ENCODE assay signal across 1 cellular context in the genomic region with DNA sequence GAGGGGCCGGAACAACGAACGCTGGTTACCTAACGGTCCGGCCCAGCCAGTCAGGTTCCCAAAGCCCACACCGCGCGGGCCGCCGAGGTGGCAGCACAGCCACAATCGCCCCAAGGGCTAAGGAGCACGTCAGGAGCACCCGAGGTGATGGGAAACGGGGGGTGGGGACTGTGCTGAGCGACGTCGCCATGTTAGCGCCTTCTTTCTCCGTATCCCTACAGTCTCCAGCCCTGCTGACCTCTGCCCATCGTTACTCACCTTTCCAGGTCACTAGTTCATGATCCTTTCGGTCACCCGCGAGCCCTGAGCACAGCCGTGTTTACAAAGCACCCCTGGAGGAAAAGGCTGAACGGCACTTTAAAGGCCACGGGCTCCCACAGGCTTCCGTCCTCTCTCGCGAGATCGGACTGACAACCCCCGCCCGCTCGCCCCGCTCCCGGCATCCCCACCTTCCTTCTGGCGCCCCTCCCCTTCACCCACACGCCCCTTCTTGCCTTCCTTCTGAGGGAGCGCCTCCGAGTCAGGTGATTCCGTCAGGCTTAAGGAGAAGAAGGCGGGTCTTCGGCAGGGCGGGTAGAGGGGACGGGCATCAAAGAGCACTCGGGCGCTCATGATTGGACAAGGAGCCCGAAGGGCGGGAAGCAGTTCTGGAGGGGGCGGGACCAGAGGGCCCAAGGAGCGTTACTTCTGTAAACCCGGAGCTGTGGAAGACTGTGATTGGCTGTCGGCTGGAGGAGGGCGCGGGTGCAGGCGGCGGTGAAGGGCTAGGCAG.
TF ChIP-seq lines count a peak whose summit lies in the region.

TSS of gene ATF2 (minus strand) at position 412 of the 772 bp plus-strand sequence. CDS start 31,760 bp downstream, outside the sequence.

TF ChIP-seq in HepG2, 621 proteins besides CTCF, POLR2A, EP300 and RAD21 (continued from another document and continues in another):
- TF ChIP-seq, protein P1, sequence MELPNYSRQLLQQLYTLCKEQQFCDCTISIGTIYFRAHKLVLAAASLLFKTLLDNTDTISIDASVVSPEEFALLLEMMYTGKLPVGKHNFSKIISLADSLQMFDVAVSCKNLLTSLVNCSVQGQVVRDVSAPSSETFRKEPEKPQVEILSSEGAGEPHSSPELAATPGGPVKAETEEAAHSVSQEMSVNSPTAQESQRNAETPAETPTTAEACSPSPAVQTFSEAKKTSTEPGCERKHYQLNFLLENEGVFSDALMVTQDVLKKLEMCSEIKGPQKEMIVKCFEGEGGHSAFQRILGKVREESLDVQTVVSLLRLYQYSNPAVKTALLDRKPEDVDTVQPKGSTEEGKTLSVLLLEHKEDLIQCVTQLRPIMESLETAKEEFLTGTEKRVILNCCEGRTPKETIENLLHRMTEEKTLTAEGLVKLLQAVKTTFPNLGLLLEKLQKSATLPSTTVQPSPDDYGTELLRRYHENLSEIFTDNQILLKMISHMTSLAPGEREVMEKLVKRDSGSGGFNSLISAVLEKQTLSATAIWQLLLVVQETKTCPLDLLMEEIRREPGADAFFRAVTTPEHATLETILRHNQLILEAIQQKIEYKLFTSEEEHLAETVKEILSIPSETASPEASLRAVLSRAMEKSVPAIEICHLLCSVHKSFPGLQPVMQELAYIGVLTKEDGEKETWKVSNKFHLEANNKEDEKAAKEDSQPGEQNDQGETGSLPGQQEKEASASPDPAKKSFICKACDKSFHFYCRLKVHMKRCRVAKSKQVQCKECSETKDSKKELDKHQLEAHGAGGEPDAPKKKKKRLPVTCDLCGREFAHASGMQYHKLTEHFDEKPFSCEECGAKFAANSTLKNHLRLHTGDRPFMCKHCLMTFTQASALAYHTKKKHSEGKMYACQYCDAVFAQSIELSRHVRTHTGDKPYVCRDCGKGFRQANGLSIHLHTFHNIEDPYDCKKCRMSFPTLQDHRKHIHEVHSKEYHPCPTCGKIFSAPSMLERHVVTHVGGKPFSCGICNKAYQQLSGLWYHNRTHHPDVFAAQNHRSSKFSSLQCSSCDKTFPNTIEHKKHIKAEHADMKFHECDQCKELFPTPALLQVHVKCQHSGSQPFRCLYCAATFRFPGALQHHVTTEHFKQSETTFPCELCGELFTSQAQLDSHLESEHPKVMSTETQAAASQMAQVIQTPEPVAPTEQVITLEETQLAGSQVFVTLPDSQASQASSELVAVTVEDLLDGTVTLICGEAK (IDR thresholded peaks at IDR 0.05) = no peak
- TF ChIP-seq, protein P1 (CRISPR knock-in tag; IDR thresholded peaks at IDR 0.05) = peak; percentile 91; the same call in 1 of the 2 replicates
- peak; percentile 93 for TF ChIP-seq RXRA (CRISPR knock-in tag; IDR thresholded peaks at IDR 0.05)
- TF ChIP-seq MBNL3 (CRISPR knock-in tag; conservative IDR thresholded peaks at IDR 0.05) = no peak
- TF ChIP-seq ZNF343 (CRISPR knock-in tag; IDR thresholded peaks at IDR 0.05) = peak; percentile 74; the same call in 1 of the 2 replicates
- peak; percentile 78 for TF ChIP-seq SIN3B (IDR thresholded peaks at IDR 0.05; ENCODE audit: low read length)
- TF ChIP-seq ZNF839 (CRISPR knock-in tag; IDR thresholded peaks at IDR 0.05; ENCODE audit: borderline replicate concordance) = no peak
- TF ChIP-seq REL (CRISPR knock-in tag; conservative IDR thresholded peaks at IDR 0.05) = 0 out of 2 replicates have a peak, but pooled peaks have one; percentile 64
- peak; percentile 98 for TF ChIP-seq EEA1 (CRISPR knock-in tag; IDR thresholded peaks at IDR 0.05; ENCODE audit: borderline replicate concordance)
- peak; percentile 87 for TF ChIP-seq MTERF4 (CRISPR knock-in tag; IDR thresholded peaks at IDR 0.05)
- peak; percentile 71; the same call in 1 of the 2 replicates for TF ChIP-seq HOXD1 (CRISPR knock-in tag; IDR thresholded peaks at IDR 0.05)
- TF ChIP-seq, protein P2, sequence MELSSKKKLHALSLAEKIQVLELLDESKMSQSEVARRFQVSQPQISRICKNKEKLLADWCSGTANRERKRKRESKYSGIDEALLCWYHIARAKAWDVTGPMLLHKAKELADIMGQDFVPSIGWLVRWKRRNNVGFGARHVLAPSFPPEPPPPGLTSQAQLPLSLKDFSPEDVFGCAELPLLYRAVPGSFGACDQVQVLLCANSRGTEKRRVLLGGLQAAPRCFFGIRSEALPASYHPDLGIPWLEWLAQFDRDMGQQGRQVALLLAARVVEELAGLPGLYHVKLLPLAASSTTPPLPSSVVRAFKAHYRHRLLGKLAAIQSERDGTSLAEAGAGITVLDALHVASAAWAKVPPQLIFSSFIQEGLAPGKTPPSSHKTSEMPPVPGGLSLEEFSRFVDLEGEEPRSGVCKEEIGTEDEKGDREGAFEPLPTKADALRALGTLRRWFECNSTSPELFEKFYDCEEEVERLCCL (CRISPR knock-in tag; IDR thresholded peaks at IDR 0.05; ENCODE audit: borderline replicate concordance) = no peak; the same call in 1 of the 2 replicates
- peak; percentile 45; the same call in 1 of the 2 replicates for TF ChIP-seq NFRKB (IDR thresholded peaks at IDR 0.05)
- TF ChIP-seq TEAD2 (CRISPR knock-in tag; IDR thresholded peaks at IDR 0.05) = peak; percentile 45; the same call in 1 of the 2 replicates
- no peak for TF ChIP-seq BATF2 (CRISPR knock-in tag; IDR thresholded peaks at IDR 0.05)
- TF ChIP-seq SMAD1 (CRISPR knock-in tag; IDR thresholded peaks at IDR 0.05; ENCODE audit: borderline replicate concordance, low read depth) = no peak
- peak; percentile 87 for TF ChIP-seq ZNF510 (CRISPR knock-in tag; IDR thresholded peaks at IDR 0.05; ENCODE audit: low read depth)
- TF ChIP-seq HNRNPK (IDR thresholded peaks at IDR 0.05; ENCODE audit: low read depth, low read length, poor library complexity, severe bottlenecking) = no peak
- TF ChIP-seq ZFAT (CRISPR knock-in tag; conservative IDR thresholded peaks at IDR 0.05) = no peak
- 0 out of 2 replicates have a peak, but pooled peaks have one; percentile 37 for TF ChIP-seq ZBTB34 (CRISPR knock-in tag; IDR thresholded peaks at IDR 0.05)
- TF ChIP-seq, protein P3, sequence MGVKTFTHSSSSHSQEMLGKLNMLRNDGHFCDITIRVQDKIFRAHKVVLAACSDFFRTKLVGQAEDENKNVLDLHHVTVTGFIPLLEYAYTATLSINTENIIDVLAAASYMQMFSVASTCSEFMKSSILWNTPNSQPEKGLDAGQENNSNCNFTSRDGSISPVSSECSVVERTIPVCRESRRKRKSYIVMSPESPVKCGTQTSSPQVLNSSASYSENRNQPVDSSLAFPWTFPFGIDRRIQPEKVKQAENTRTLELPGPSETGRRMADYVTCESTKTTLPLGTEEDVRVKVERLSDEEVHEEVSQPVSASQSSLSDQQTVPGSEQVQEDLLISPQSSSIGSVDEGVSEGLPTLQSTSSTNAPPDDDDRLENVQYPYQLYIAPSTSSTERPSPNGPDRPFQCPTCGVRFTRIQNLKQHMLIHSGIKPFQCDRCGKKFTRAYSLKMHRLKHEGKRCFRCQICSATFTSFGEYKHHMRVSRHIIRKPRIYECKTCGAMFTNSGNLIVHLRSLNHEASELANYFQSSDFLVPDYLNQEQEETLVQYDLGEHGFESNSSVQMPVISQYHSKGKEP (CRISPR knock-in tag; IDR thresholded peaks at IDR 0.05) = peak; percentile 88; the same call in 1 of the 2 replicates
- TF ChIP-seq SRSF9 (IDR thresholded peaks at IDR 0.05; ENCODE audit: borderline replicate concordance, insufficient read depth, low read depth, low read length, poor library complexity, severe bottlenecking) = no peak
- TF ChIP-seq BRCA1 (CRISPR knock-in tag; IDR thresholded peaks at IDR 0.05) = 0 out of 2 replicates have a peak, but pooled peaks have one; percentile 32
- peak; percentile 75; the same call in 1 of the 2 replicates for TF ChIP-seq SP2 (CRISPR knock-in tag; IDR thresholded peaks at IDR 0.05)
- peak; percentile 67; the same call in 1 of the 2 replicates for TF ChIP-seq ZNF264 (CRISPR knock-in tag; IDR thresholded peaks at IDR 0.05)
- peak; percentile 84; the same call in 1 of the 2 replicates for TF ChIP-seq TSC22D2 (CRISPR knock-in tag; IDR thresholded peaks at IDR 0.05; ENCODE audit: borderline replicate concordance)
- peak; percentile 86 for TF ChIP-seq HOXA3 (CRISPR knock-in tag; IDR thresholded peaks at IDR 0.05)
- no peak for TF ChIP-seq EZH2 (conservative IDR thresholded peaks at IDR 0.05; ENCODE audit: low read depth, low read length)
- TF ChIP-seq ZNF746 (CRISPR knock-in tag; IDR thresholded peaks at IDR 0.05) = peak; percentile 75
- TF ChIP-seq NFKBIZ (CRISPR knock-in tag; IDR thresholded peaks at IDR 0.05) = peak; percentile 79; the same call in 1 of the 2 replicates
- peak; percentile 90 for TF ChIP-seq EED (CRISPR knock-in tag; IDR thresholded peaks at IDR 0.05)
- no peak; the same call in 1 of the 2 replicates for TF ChIP-seq ZBTB14 (CRISPR knock-in tag; IDR thresholded peaks at IDR 0.05)
- TF ChIP-seq GRHL1 (CRISPR knock-in tag; conservative IDR thresholded peaks at IDR 0.05) = no peak
